In the genomic region with DNA sequence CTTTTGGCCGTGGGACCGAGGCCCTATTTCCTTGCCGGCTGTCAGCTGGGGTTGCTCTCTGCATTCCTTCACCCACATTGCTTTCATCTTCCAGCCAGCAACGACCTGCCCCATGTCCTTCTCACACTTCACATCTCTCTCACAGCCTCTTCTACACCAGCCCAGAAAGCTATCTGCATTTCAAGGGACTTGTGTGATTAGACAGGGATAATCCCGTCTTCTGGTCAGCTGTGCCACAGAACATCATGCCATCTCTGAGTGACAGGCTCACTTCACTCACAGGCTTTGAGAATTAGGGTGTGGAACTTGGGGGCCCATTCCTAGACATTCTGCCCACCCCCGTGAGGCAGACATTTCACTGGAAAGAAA, we compare ENCODE assay signal across 12 cellular contexts. TPM values are rescaled to one million over a fixed set of nuclear protein-coding genes. Genes with fewer than 3 reads are reported as not detected.
A peak's percentile ranks its signal among the peaks of the same experiment; 100 is the strongest.
DNase-seq lines count a peak whose midpoint lies in the region; ATAC-seq and TF ChIP-seq lines count a peak whose summit lies in the region.
"Had no signal": no experiment of that assay in that cellular context is flagged by ENCODE, and none has a peak within 500 bp of the region (broad histone marks: within the 10 kb centered on the region; RNA-seq: fewer than 3 reads in every experiment).

No MANE protein-coding gene starts in this region.

- H3K9ac ChIP-seq in GM23248: no peak overlapping the region

- 56 to 65% (median 57%) methylated on average over 6 of the region's 6 CpGs for WGBS in adipose tissue, 3 donors
- 60 to 61% methylated on average over 6 of the region's 6 CpGs for WGBS in GM23248 (ENCODE audit: low coverage in 1 of 2, low lambda C conversion rate in 2 of 2, missing lambda C conversion rate in 2 of 2), 2 experiments

- ATAC-seq in Right ventricle myocardium inferior (no peak), naive B cell (ENCODE audit: low read depth in 2 of 2) (peak in 1 of 2 donors; percentile 1), HG03520 (IDR thresholded peaks at IDR 0.05; ENCODE audit: unreplicated experiment) (no peak)

- no peaks in the 10 kb centered on the region for H3K79me2 ChIP-seq in GM23248 (ENCODE audit: insufficient read depth)

- no peaks in the 10 kb centered on the region for H3K9me2 ChIP-seq in GM23248 (ENCODE audit: insufficient read depth)

- H3K36me3 ChIP-seq in right atrium auricular region: no peaks in the 10 kb centered on the region
- no peaks in the 10 kb centered on the region for H3K36me3 ChIP-seq in GM23248 (ENCODE audit: low read depth)

- no peaks in the 10 kb centered on the region for H3K36me3 Mint-ChIP-seq in naive B cell

- peak overlapping the region; percentile 73 to 78 for H3K27ac ChIP-seq in right atrium auricular region
- H3K27ac ChIP-seq in adipose tissue (ENCODE audit: low read depth, low read length): peak overlapping the region; percentile 82
- no peak overlapping the region for H3K27ac ChIP-seq in GM23248

- no peak overlapping the region for H3K4me3 ChIP-seq in right atrium auricular region
- no peak overlapping the region for H3K4me3 ChIP-seq in GM23248

- no peaks in the 10 kb centered on the region for H4K20me1 ChIP-seq in GM23248 (ENCODE audit: insufficient read depth)

- H2AFZ ChIP-seq in GM23248: no peak overlapping the region

- H3K27me3 Mint-ChIP-seq in naive B cell: no peaks in the 10 kb centered on the region

- H3K9me3 ChIP-seq in right atrium auricular region (no peaks in the 10 kb centered on the region), GM23248 (ENCODE audit: low read depth) (no peaks in the 10 kb centered on the region)

- in situ Hi-C loops in GM23248 (cut with MboI): no loop called here

- intact Hi-C loops in Right ventricle myocardium inferior (cut with DNase I): no loop called here

- peaks cover 32 to 48% (median 42%) of the 10 kb centered on the region in 3 donors for H3K4me1 Mint-ChIP-seq in naive B cell

- peak overlapping the region; percentile 2 to 88 (median 82) for H3K4me3 Mint-ChIP-seq in naive B cell

- H3K27ac Mint-ChIP-seq in naive B cell: peak overlapping the region; percentile 96 to 100 (median 99)

- no peak for TF ChIP-seq CTCF in right atrium auricular region (IDR thresholded peaks at IDR 0.05)

- H3F3A ChIP-seq in GM23248 (ENCODE audit: insufficient read depth): no peaks in the 10 kb centered on the region

- no peak for DNase-seq in right atrium auricular region (ENCODE audit: low spot score)
- no peak for DNase-seq in Right ventricle myocardium inferior (ENCODE audit: missing footprints)
- DNase-seq in naive B cell: no peak
- no peak for DNase-seq in GM23248
- no peak for DNase-seq in SKM-1 treated with dmso at 0.1 percent for 144 hours (lab: John Stamatoyannopoulos, UW; ENCODE audit: unreplicated experiment)
- no peak for DNase-seq in GM19238 (ENCODE audit: insufficient read length, low spot score)
- DNase-seq: C1 segment of cervical spinal cord, Karpas-422 had no signal

- H3K9me3 Mint-ChIP-seq in naive B cell: peaks cover 0 to 2% (median 0%) of the 10 kb centered on the region in 7 donors

- no peaks in the 10 kb centered on the region for H3K27me3 ChIP-seq in right atrium auricular region
- peaks cover 40% of the 10 kb centered on the region for H3K27me3 ChIP-seq in GM23248 (replicated peaks; ENCODE audit: insufficient read depth)

- H3K4me2 ChIP-seq in GM23248 (ENCODE audit: unreplicated experiment): no peak overlapping the region

- H3K4me1 ChIP-seq in right atrium auricular region (peaks cover 0 to 68% of the 10 kb centered on the region in 2 donors), GM23248 (ENCODE audit: insufficient read depth) (no peaks in the 10 kb centered on the region)

RNA-seq across cellular contexts. Expression of a gene that starts 16.4 kb away (rescaled TPM):
- total RNA-seq in right atrium auricular region (1 to 10 TPM; 1.2 to 1.5 TPM), Right ventricle myocardium inferior (2.3 TPM)
- polyA plus RNA-seq in adipose tissue (1 to 10 TPM in 2 of 3 donors, under 1 TPM in 1; 0.92 to 4.5 (median 1.3) TPM), naive B cell (ENCODE audit: low read depth in 6 of 6) (not detected), GM23248 (2016; fragmentation: Nextera tagmentation; extraction: Ambion mirVana) (not detected in 2 replicates)
- total RNA-seq in GM23248 (2014; rRNA removed; shearing (Covaris generic)): not detected in 2 replicates
- polyA plus RNA-seq: neural cell had no signal

RNA-seq across cellular contexts. Expression of a gene that starts 23.6 kb away (rescaled TPM):
- total RNA-seq in right atrium auricular region: not detected
- total RNA-seq in Right ventricle myocardium inferior: 0.49 TPM
- 1 to 10 TPM in 1 of 3 donors, under 1 TPM in 2; 0.16 to 1.9 (median 0.21) TPM for polyA plus RNA-seq in adipose tissue
- polyA plus RNA-seq in naive B cell (ENCODE audit: low read depth in 6 of 6): not detected
- not detected in 2 replicates for total RNA-seq in GM23248 (2014; rRNA removed; shearing (Covaris generic))
- polyA plus RNA-seq in GM23248 (2016; fragmentation: Nextera tagmentation; extraction: Ambion mirVana): not detected in 2 replicates

RNA-seq across cellular contexts. Expression of a gene that starts 43.1 kb away (rescaled TPM):
- not detected for total RNA-seq in right atrium auricular region
- not detected for total RNA-seq in Right ventricle myocardium inferior
- under 1 TPM in 1 of 3 donors, not detected in 2; 0.13 TPM for polyA plus RNA-seq in adipose tissue
- polyA plus RNA-seq in naive B cell (ENCODE audit: low read depth in 6 of 6): 1 to 10 TPM in 5 of 6 donors, under 1 TPM in 1; 0.99 to 6.8 (median 4.1) TPM
- not detected in 2 replicates for total RNA-seq in GM23248 (2014; rRNA removed; shearing (Covaris generic))
- not detected in 2 replicates for polyA plus RNA-seq in GM23248 (2016; fragmentation: Nextera tagmentation; extraction: Ambion mirVana)
- total RNA-seq: H1 had no signal
- polyA plus RNA-seq: H1, neural cell had no signal
